In genomic region chr3:125039897-125040175, GRCh38 we compare ENCODE assay signal across 13 cellular contexts. TPM values are rescaled to one million over a fixed set of nuclear protein-coding genes. Genes with fewer than 3 reads are reported as not detected.
DNase-seq lines count a peak whose midpoint lies in the region; ATAC-seq and TF ChIP-seq lines count a peak whose summit lies in the region.
"Had no signal": no experiment of that assay in that cellular context is flagged by ENCODE, and none has a peak within 500 bp of the region (broad histone marks: within the 10 kb centered on the region; RNA-seq: fewer than 3 reads in every experiment).

No MANE protein-coding gene starts in this region.

- no peaks in the 10 kb centered on the region for H3K27me3 Mint-ChIP-seq in natural killer cell (ENCODE audit: low read depth in 2 of 2)
- H3K27me3 Mint-ChIP-seq in natural killer cell treated with Interleukin-12 subunit alpha and Interleukin-12 subunit beta and Interleukin-15 and Interleukin-18, amount 100 ng/mL, for 72 hours = no peaks in the 10 kb centered on the region

- no peaks in the 10 kb centered on the region for H4K20me1 ChIP-seq in hepatocyte (ENCODE audit: insufficient read depth, poor library complexity, severe bottlenecking)

- no peaks in the 10 kb centered on the region for H3K36me3 ChIP-seq in hepatocyte (replicated peaks; ENCODE audit: insufficient read depth, low read depth)
- H3K36me3 ChIP-seq in prostate gland = no peaks in the 10 kb centered on the region

- H3K79me2 ChIP-seq in hepatocyte = peaks cover 48% of the 10 kb centered on the region

- intact Hi-C loops in natural killer cell (cut with micrococcal nuclease) (no loop called here), prostate gland (cut with DNase I) (no loop called here), left colon (cut with DNase I, micrococcal nuclease) (no loop called here)

- ATAC-seq in natural killer cell (no peak), left colon (no peak), GM19023 (IDR thresholded peaks at IDR 0.05; ENCODE audit: unreplicated experiment) (no peak)
- ATAC-seq in natural killer cell treated with Interleukin-12 subunit alpha and Interleukin-12 subunit beta and Interleukin-15 and Interleukin-18, amount 100 ng/mL, for 72 hours = no peak

- peaks cover 59 to 60% of the 10 kb centered on the region in 2 donors for H3K4me1 Mint-ChIP-seq in natural killer cell
- H3K4me1 Mint-ChIP-seq in natural killer cell treated with Interleukin-12 subunit alpha and Interleukin-12 subunit beta and Interleukin-15 and Interleukin-18, amount 100 ng/mL, for 72 hours (ENCODE audit: low read depth in 2 of 2) = peaks cover 48 to 54% of the 10 kb centered on the region in 2 donors

- H3K27ac ChIP-seq in hepatocyte (peak overlapping the region; percentile 61), prostate gland (peak overlapping the region; percentile 3 to 28)

- DNase-seq in natural killer cell (no peak), hepatocyte (ENCODE audit: low spot score) (no peak), prostate gland (ENCODE audit: low spot score) (no peak), left colon (no peak), NCI-H2227 treated with DMSO at 0.1 percent for 48 hours (lab: John Stamatoyannopoulos, UW) (no peak), kidney tubule cell (ENCODE audit: low spot score) (no peak)
- DNase-seq in natural killer cell treated with Interleukin-12 subunit alpha and Interleukin-12 subunit beta and Interleukin-15 and Interleukin-18, amount 100 ng/mL, for 72 hours (ENCODE audit: low spot score) = no peak
- DNase-seq: ACHN; Calu3; H9; NK-92 treated with Interleukin-12 subunit alpha and Interleukin-12 subunit beta, amount 100 ng/mL, for 24 hours; occipital lobe had no signal

- no peak overlapping the region for H3K4me2 ChIP-seq in hepatocyte

- no peaks in the 10 kb centered on the region for H3K9me3 Mint-ChIP-seq in natural killer cell
- peaks cover 4% of the 10 kb centered on the region for H3K9me3 Mint-ChIP-seq in natural killer cell treated with Interleukin-12 subunit alpha and Interleukin-12 subunit beta and Interleukin-15 and Interleukin-18, amount 100 ng/mL, for 72 hours

- 49% methylated on average over 5 of the region's 5 CpGs for WGBS in hepatocyte (ENCODE audit: low lambda C conversion rate, missing lambda C conversion rate)
- WGBS in prostate gland = 36% methylated on average over 5 of the region's 5 CpGs

- TF ChIP-seq CTCF in natural killer cell (IDR thresholded peaks at IDR 0.05) (no peak), hepatocyte (IDR thresholded peaks at IDR 0.05; ENCODE audit: poor library complexity) (no peak), prostate gland (IDR thresholded peaks at IDR 0.05) (no peak)

- H3K4me3 Mint-ChIP-seq in natural killer cell = no peak overlapping the region
- no peak overlapping the region for H3K4me3 Mint-ChIP-seq in natural killer cell treated with Interleukin-12 subunit alpha and Interleukin-12 subunit beta and Interleukin-15 and Interleukin-18, amount 100 ng/mL, for 72 hours
- H3K4me3 Mint-ChIP-seq: H9 had no signal

- no peak overlapping the region for H2AFZ ChIP-seq in hepatocyte

- peak overlapping the region; percentile 2 to 3 for H3K27ac Mint-ChIP-seq in natural killer cell
- H3K27ac Mint-ChIP-seq in natural killer cell treated with Interleukin-12 subunit alpha and Interleukin-12 subunit beta and Interleukin-15 and Interleukin-18, amount 100 ng/mL, for 72 hours = peak overlapping the region in 1 of 2 donors; percentile 0

- H3K4me1 ChIP-seq in hepatocyte (ENCODE audit: insufficient read depth) = peaks cover 32% of the 10 kb centered on the region
- H3K4me1 ChIP-seq in prostate gland (replicated peaks) = peaks cover 10% of the 10 kb centered on the region

- H3K36me3 Mint-ChIP-seq in natural killer cell = peaks cover 8% of the 10 kb centered on the region
- peaks cover 22% of the 10 kb centered on the region for H3K36me3 Mint-ChIP-seq in natural killer cell treated with Interleukin-12 subunit alpha and Interleukin-12 subunit beta and Interleukin-15 and Interleukin-18, amount 100 ng/mL, for 72 hours

- peaks cover 4% of the 10 kb centered on the region for H3K9me3 ChIP-seq in hepatocyte (ENCODE audit: low read depth)
- no peaks in the 10 kb centered on the region for H3K9me3 ChIP-seq in prostate gland

- TF ChIP-seq POLR2A in prostate gland (IDR thresholded peaks at IDR 0.05) = no peak

- H3K9me2 ChIP-seq in hepatocyte (replicated peaks; ENCODE audit: insufficient read depth) = no peaks in the 10 kb centered on the region

- H3K27me3 ChIP-seq in hepatocyte (no peaks in the 10 kb centered on the region), prostate gland (replicated peaks; ENCODE audit: insufficient read depth) (no peaks in the 10 kb centered on the region)

- H3K4me3 ChIP-seq in hepatocyte (no peak overlapping the region), prostate gland (no peak overlapping the region)

RNA-seq across cellular contexts. Expression of gene HEG1, which starts 16.0 kb away (rescaled TPM):
- total RNA-seq in natural killer cell (10 to 100 TPM; 52.1 to 83.5 (median 68.1) TPM), hepatocyte (25.1 and 27.2 TPM in 2 replicates), prostate gland (100 to 1,000 TPM in 1 of 2 donors, 10 to 100 TPM in 1; 27.5 to 130 TPM), left colon (10 to 100 TPM in 1 of 2 donors, 1 to 10 TPM in 1; 9.8 to 17.4 TPM)
- 10 to 100 TPM; 14.6 to 47.0 TPM for total RNA-seq in natural killer cell treated with Interleukin-12 subunit alpha and Interleukin-12 subunit beta and Interleukin-15 and Interleukin-18, amount 100 ng/mL, for 72 hours
- 22.5 and 27.3 TPM in 2 replicates for polyA plus RNA-seq in hepatocyte
